Comparison of ENCODE assay signal across 8 cellular contexts in the genomic region with DNA sequence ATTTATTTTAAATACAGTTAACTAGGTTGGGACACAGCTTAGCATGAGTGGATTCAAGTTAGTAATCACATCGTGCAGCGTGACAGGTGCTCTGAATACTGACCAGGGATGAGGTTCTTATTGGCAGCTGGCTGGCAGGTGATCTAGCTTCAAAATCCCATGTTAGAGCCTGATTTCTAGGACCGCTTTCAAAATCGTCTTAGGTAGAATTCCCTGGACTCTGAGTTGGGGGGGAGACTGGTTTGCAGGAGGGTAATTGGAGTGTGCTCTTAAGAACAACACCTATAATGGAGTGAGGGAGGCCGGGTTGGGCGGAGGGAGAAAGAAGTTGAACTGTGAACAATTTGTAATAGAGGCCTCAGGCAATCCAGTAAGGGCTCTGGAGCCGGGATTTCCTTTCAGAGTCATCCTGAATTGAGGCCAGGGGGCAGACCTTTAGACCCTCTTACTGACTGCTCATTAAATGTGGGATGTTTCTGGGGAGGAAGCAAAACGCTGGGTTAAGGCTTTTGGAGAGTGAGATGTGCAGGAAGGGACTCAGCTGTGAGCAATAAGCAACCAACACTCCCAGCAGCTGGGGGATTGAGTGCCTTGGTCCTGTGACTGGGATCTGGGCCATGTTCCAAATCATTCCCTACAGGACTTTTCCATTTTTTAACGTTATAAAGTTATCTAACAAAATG. TPM values are rescaled to one million over a fixed set of nuclear protein-coding genes. Genes with fewer than 3 reads are reported as not detected.
DNase-seq lines count a peak whose midpoint lies in the region; ATAC-seq and TF ChIP-seq lines count a peak whose summit lies in the region.

No MANE protein-coding gene starts in this region.

- no peak for TF ChIP-seq CTCF in NB4 (IDR thresholded peaks at IDR 0.05; ENCODE audit: low read depth, low read length)
- TF ChIP-seq CTCF in neural cell (IDR thresholded peaks at IDR 0.05; ENCODE audit: poor library complexity, severe bottlenecking): no peak

- H3K9me3 Mint-ChIP-seq in CD4-positive, CD25-positive, alpha-beta regulatory T cell: no peaks in the 10 kb centered on the region
- no peaks in the 10 kb centered on the region for H3K9me3 Mint-ChIP-seq in central memory CD8-positive, alpha-beta T cell

- H4K20me1 ChIP-seq in neural cell (ENCODE audit: insufficient read depth): no peaks in the 10 kb centered on the region

- H3K9me2 ChIP-seq in neural cell (ENCODE audit: insufficient read depth, low read length): no peaks in the 10 kb centered on the region

- no peaks in the 10 kb centered on the region for H3K27me3 Mint-ChIP-seq in CD4-positive, CD25-positive, alpha-beta regulatory T cell
- H3K27me3 Mint-ChIP-seq in central memory CD8-positive, alpha-beta T cell: peaks cover 7% of the 10 kb centered on the region

- no peak for ATAC-seq in CD4-positive, CD25-positive, alpha-beta regulatory T cell (ENCODE audit: low read depth in 2 of 2)
- no peak for ATAC-seq in central memory CD8-positive, alpha-beta T cell (replicated peaks; ENCODE audit: extremely low read depth, poor library complexity, severe bottlenecking)
- no peak for ATAC-seq in GM21737 (IDR thresholded peaks at IDR 0.05; ENCODE audit: unreplicated experiment)

- H3K4me1 ChIP-seq in CD4-positive, CD25-positive, alpha-beta regulatory T cell (ENCODE audit: control insufficient read depth, insufficient read depth, low read length, poor library complexity, severe bottlenecking): peaks cover 20% of the 10 kb centered on the region

- no peaks in the 10 kb centered on the region for H3K9me3 ChIP-seq in CD4-positive, CD25-positive, alpha-beta regulatory T cell (ENCODE audit: control insufficient read depth in 2 of 2, low read length in 2 of 2)
- no peaks in the 10 kb centered on the region for H3K9me3 ChIP-seq in neural cell (ENCODE audit: low read length)

- peaks cover 28% of the 10 kb centered on the region for H3K79me2 ChIP-seq in neural cell (replicated peaks; ENCODE audit: insufficient read depth, low read length)

- H3K27ac ChIP-seq in CD4-positive, CD25-positive, alpha-beta regulatory T cell (ENCODE audit: insufficient read depth, low read length, poor library complexity, severe bottlenecking): peak overlapping the region; percentile 81
- H3K27ac ChIP-seq in neural cell (ENCODE audit: low read length): peak overlapping the region; percentile 89

- no peak for DNase-seq in CD4-positive, CD25-positive, alpha-beta regulatory T cell
- DNase-seq in NB4 (ENCODE audit: low read depth) (no peak), NCI-H1092 (lab: John Stamatoyannopoulos, UW) (no peak), GDM1 (lab: John Stamatoyannopoulos, UW) (no peak), hepatic stellate cell (ENCODE audit: low spot score) (no peak)
- DNase-seq in central memory CD8-positive, alpha-beta T cell (ENCODE audit: low spot score in 2 of 2): no peak

- H3K4me1 Mint-ChIP-seq in CD4-positive, CD25-positive, alpha-beta regulatory T cell: peaks cover 0 to 27% (median 19%) of the 10 kb centered on the region in 4 donors
- peaks cover 19% of the 10 kb centered on the region for H3K4me1 Mint-ChIP-seq in central memory CD8-positive, alpha-beta T cell

- peak overlapping the region; percentile 94 for H2AFZ ChIP-seq in neural cell (ENCODE audit: low read depth, low read length)

- H3K4me2 ChIP-seq in neural cell (ENCODE audit: low read length): peak overlapping the region; percentile 71

- peaks cover 21% of the 10 kb centered on the region for H3K36me3 ChIP-seq in CD4-positive, CD25-positive, alpha-beta regulatory T cell (ENCODE audit: control insufficient read depth, insufficient read depth, low read length)
- H3K36me3 ChIP-seq in neural cell (ENCODE audit: insufficient read depth, low read length): peaks cover 5% of the 10 kb centered on the region

- no peak for TF ChIP-seq RAD21 in neural cell (conservative IDR thresholded peaks at IDR 0.05)

- no peak for TF ChIP-seq EP300 in neural cell (conservative IDR thresholded peaks at IDR 0.05; ENCODE audit: poor library complexity, severe bottlenecking)

- no peak for TF ChIP-seq POLR2A in NB4 (IDR thresholded peaks at IDR 0.05; ENCODE audit: extremely low read depth, insufficient read length)

- H3K4me3 ChIP-seq in CD4-positive, CD25-positive, alpha-beta regulatory T cell (ENCODE audit: low read depth, low read length): peak overlapping the region; percentile 94
- H3K4me3 ChIP-seq in NB4 (ENCODE audit: low read depth, low read length) (peak overlapping the region; percentile 78), neural cell (ENCODE audit: low read length) (peak overlapping the region; percentile 88)

- no peaks in the 10 kb centered on the region for H3K27me3 ChIP-seq in CD4-positive, CD25-positive, alpha-beta regulatory T cell (ENCODE audit: control insufficient read depth, insufficient read depth, low read length)
- no peaks in the 10 kb centered on the region for H3K27me3 ChIP-seq in neural cell (ENCODE audit: insufficient read depth, low read depth, low read length)

- peak overlapping the region; percentile 94 for H3K9ac ChIP-seq in neural cell (ENCODE audit: low read length)

- peaks cover 8% of the 10 kb centered on the region for H3K36me3 Mint-ChIP-seq in CD4-positive, CD25-positive, alpha-beta regulatory T cell
- peaks cover 30% of the 10 kb centered on the region for H3K36me3 Mint-ChIP-seq in central memory CD8-positive, alpha-beta T cell (ENCODE audit: insufficient read depth)

- peak overlapping the region; percentile 87 to 95 (median 90) for H3K4me3 Mint-ChIP-seq in CD4-positive, CD25-positive, alpha-beta regulatory T cell
- peak overlapping the region; percentile 84 for H3K4me3 Mint-ChIP-seq in central memory CD8-positive, alpha-beta T cell

- no peaks in the 10 kb centered on the region for H3F3A ChIP-seq in neural cell (ENCODE audit: insufficient read depth, low read length, poor library complexity, severe bottlenecking)

- H3K27ac Mint-ChIP-seq in CD4-positive, CD25-positive, alpha-beta regulatory T cell: peak overlapping the region; percentile 80 to 97 (median 95)
- peak overlapping the region; percentile 90 for H3K27ac Mint-ChIP-seq in central memory CD8-positive, alpha-beta T cell (ENCODE audit: low read depth)

TF ChIP-seq in neural cell, 6 proteins besides CTCF, POLR2A, EP300 and RAD21:
- TF ChIP-seq POLR2AphosphoS5 (IDR thresholded peaks at IDR 0.05) (no peak), SMC3 (conservative IDR thresholded peaks at IDR 0.05; ENCODE audit: poor library complexity) (no peak), TAF1 (IDR thresholded peaks at IDR 0.05; ENCODE audit: low read depth) (no peak), MXI1 (conservative IDR thresholded peaks at IDR 0.05; ENCODE audit: poor library complexity, severe bottlenecking) (no peak), EZH2 (IDR thresholded peaks at IDR 0.05; ENCODE audit: borderline replicate concordance, insufficient read depth, low read length, poor library complexity, severe bottlenecking) (no peak)
- TF ChIP-seq, protein P1, sequence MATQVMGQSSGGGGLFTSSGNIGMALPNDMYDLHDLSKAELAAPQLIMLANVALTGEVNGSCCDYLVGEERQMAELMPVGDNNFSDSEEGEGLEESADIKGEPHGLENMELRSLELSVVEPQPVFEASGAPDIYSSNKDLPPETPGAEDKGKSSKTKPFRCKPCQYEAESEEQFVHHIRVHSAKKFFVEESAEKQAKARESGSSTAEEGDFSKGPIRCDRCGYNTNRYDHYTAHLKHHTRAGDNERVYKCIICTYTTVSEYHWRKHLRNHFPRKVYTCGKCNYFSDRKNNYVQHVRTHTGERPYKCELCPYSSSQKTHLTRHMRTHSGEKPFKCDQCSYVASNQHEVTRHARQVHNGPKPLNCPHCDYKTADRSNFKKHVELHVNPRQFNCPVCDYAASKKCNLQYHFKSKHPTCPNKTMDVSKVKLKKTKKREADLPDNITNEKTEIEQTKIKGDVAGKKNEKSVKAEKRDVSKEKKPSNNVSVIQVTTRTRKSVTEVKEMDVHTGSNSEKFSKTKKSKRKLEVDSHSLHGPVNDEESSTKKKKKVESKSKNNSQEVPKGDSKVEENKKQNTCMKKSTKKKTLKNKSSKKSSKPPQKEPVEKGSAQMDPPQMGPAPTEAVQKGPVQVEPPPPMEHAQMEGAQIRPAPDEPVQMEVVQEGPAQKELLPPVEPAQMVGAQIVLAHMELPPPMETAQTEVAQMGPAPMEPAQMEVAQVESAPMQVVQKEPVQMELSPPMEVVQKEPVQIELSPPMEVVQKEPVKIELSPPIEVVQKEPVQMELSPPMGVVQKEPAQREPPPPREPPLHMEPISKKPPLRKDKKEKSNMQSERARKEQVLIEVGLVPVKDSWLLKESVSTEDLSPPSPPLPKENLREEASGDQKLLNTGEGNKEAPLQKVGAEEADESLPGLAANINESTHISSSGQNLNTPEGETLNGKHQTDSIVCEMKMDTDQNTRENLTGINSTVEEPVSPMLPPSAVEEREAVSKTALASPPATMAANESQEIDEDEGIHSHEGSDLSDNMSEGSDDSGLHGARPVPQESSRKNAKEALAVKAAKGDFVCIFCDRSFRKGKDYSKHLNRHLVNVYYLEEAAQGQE (IDR thresholded peaks at IDR 0.05; ENCODE audit: borderline replicate concordance): no peak

RNA-seq across cellular contexts. Expression of a gene that starts 0.9 kb away (rescaled TPM):
- total RNA-seq in CD4-positive, CD25-positive, alpha-beta regulatory T cell: 15.9 TPM
- 10 to 100 TPM; 16.2 to 20.6 (median 17.8) TPM for polyA plus RNA-seq in CD4-positive, CD25-positive, alpha-beta regulatory T cell
- 25.6 and 26.5 TPM in 2 replicates for polyA plus RNA-seq in neural cell
- polyA minus RNA-seq in neural cell: 41.4 and 44.3 TPM in 2 replicates
